1 cellular context compared by ENCODE assay signal in genomic region chr14:70289138-70289537, GRCh38.
A peak's percentile ranks its signal among the peaks of the same experiment; 100 is the strongest.
TF ChIP-seq lines count a peak whose summit lies in the region.

No MANE protein-coding gene starts in this region.

TF ChIP-seq in K562, 482 proteins besides CTCF, POLR2A, EP300 and RAD21 (continued from another document):
- TF ChIP-seq ZMIZ1 (IDR thresholded peaks at IDR 0.05; ENCODE audit: low read depth in 2 of 2, low read length in 2 of 2) (peak in 1 of 2 experiments; percentile 46; a peak in 1 of 4 replicates), NKRF (IDR thresholded peaks at IDR 0.05; ENCODE audit: borderline replicate concordance) (no peak), RB1 (IDR thresholded peaks at IDR 0.05; ENCODE audit: low read depth) (no peak), MEF2D (tag; conservative IDR thresholded peaks at IDR 0.05; ENCODE audit: low read depth) (no peak), SPI1 (IDR thresholded peaks at IDR 0.05; ENCODE audit: borderline replicate concordance, low read depth, low read length) (peak; percentile 44; the same call in 1 of the 2 replicates), FOXJ2 (tag; IDR thresholded peaks at IDR 0.05) (no peak), TFE3 (CRISPR knock-in tag; IDR thresholded peaks at IDR 0.05) (no peak), PPARD (CRISPR knock-in tag; IDR thresholded peaks at IDR 0.05) (no peak), ZNF695 (CRISPR knock-in tag; IDR thresholded peaks at IDR 0.05) (no peak), DIDO1 (tag; IDR thresholded peaks at IDR 0.05; ENCODE audit: low read depth) (no peak), KLF1 (tag; IDR thresholded peaks at IDR 0.05) (no peak), ZBTB17 (CRISPR knock-in tag; IDR thresholded peaks at IDR 0.05) (peak; percentile 93), RREB1 (CRISPR knock-in tag; IDR thresholded peaks at IDR 0.05) (no peak), ETV1 (tag; conservative IDR thresholded peaks at IDR 0.05; ENCODE audit: low read depth) (no peak), PATZ1 (CRISPR knock-in tag; IDR thresholded peaks at IDR 0.05; ENCODE audit: borderline replicate concordance) (no peak), MAFK (IDR thresholded peaks at IDR 0.05; ENCODE audit: low read length) (peak; percentile 47; the same call in 1 of the 2 replicates), ZNF75A (CRISPR knock-in tag; IDR thresholded peaks at IDR 0.05) (no peak), KDM1A (IDR thresholded peaks at IDR 0.05) (no peak), DACH1 (IDR thresholded peaks at IDR 0.05; ENCODE audit: partially characterized antibody) (no peak)
TF ChIP-seq in K562: peak in this region for 17.
